ENCODE assay signal across 24 cellular contexts in the genomic region with DNA sequence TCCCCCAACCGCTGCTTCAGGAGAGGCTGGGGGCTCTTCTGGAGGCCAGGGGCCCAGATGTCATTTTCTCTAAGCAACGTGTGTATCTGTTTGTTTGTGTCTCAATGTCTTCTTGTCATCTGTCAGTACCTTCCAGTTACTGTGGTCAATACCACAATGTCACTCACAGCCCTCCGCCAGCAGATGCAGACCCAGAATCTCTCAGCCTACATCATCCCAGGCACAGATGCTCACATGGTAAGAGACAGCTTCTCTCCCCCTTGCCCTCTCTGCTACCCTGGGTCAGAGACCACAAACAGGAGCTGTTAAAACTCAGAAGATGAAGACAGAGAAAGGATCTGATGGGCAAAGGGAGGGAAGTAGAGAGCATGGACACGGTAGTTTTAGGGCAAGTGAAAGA. TPM values are rescaled to one million over a fixed set of nuclear protein-coding genes. Genes with fewer than 3 reads are reported as not detected.
DNase-seq lines count a peak whose midpoint lies in the region; ATAC-seq and TF ChIP-seq lines count a peak whose summit lies in the region.
"Had no signal": no experiment of that assay in that cellular context is flagged by ENCODE, and none has a peak within 500 bp of the region (broad histone marks: within the 10 kb centered on the region; RNA-seq: fewer than 3 reads in every experiment).

No MANE protein-coding gene starts in this region.

- DNase-seq in stimulated activated naive CD8-positive, alpha-beta T cell treated with anti-CD3 and anti-CD28 coated beads, Interleukin-15, Interleukin-2, amounts not matched to agents 100 U/mL and 50 U/mL, for 24 hours = no peak
- no peak for DNase-seq in T-helper 2 cell treated with Interferon-gamma antibody and Interleukin-4, amounts not matched to agents 5 μg/mL and 100 μg/mL, for 36 hours (ENCODE audit: low spot score)
- DNase-seq in immature natural killer cell (peak; percentile 32 to 50 (median 49)), MCF 10A (ENCODE audit: unreplicated experiment) (no peak), CD1c-positive myeloid dendritic cell (ENCODE audit: extremely low spot score) (no peak)
- DNase-seq: activated CD4-positive, alpha-beta T cell treated with anti-CD3 and anti-CD28 coated beads, Interleukin-2, amount 50 U/mL, for 4 hours; activated T-cell treated with anti-CD3 and anti-CD28 coated beads for 4 hours; amygdala; BE2C; Calu3; effector CD4-positive, alpha-beta T cell; GM23248; left ventricle myocardium inferior; NCI-H187; NCI-H2171 treated with DMSO at 0.1 percent for 48 hours; NCI-H524; T-helper 9 cell had no signal

- ATAC-seq in stimulated activated naive CD8-positive, alpha-beta T cell treated with anti-CD3 and anti-CD28 coated beads, Interleukin-15, Interleukin-2, amounts not matched to agents 100 U/mL and 50 U/mL, for 24 hours = no peak
- ATAC-seq in GM19467 (IDR thresholded peaks at IDR 0.05; ENCODE audit: unreplicated experiment) (no peak), HG03342 (IDR thresholded peaks at IDR 0.05; ENCODE audit: unreplicated experiment) (no peak)
- ATAC-seq: Right ventricle myocardium inferior had no signal

- no peak for TF ChIP-seq CTCF in MCF 10A (IDR thresholded peaks at IDR 0.05; ENCODE audit: unreplicated experiment)

- peak overlapping the region; percentile 48 for H3K27ac Mint-ChIP-seq in stimulated activated naive CD8-positive, alpha-beta T cell treated with anti-CD3 and anti-CD28 coated beads, Interleukin-15, Interleukin-2, amounts not matched to agents 100 ng/mL and 50 ng/mL, for 24 hours
- peak overlapping the region; percentile 83 for H3K27ac Mint-ChIP-seq in T-helper 2 cell treated with Interferon-gamma antibody and Interleukin-4, amounts not matched to agents 5 μg/mL and 100 μg/mL, for 36 hours
- peak overlapping the region; percentile 83 to 96 (median 88) for H3K27ac Mint-ChIP-seq in immature natural killer cell
- H3K27ac Mint-ChIP-seq in MCF 10A (ENCODE audit: low read depth, unreplicated experiment) = no peak overlapping the region

- POLR2A ChIA-PET in MCF 10A (lab: Yijun Ruan, JAX) = no interaction called here

- H3K36me3 Mint-ChIP-seq in stimulated activated naive CD8-positive, alpha-beta T cell treated with anti-CD3 and anti-CD28 coated beads, Interleukin-15, Interleukin-2, amounts not matched to agents 100 ng/mL and 50 ng/mL, for 24 hours (ENCODE audit: low read depth) = no peaks in the 10 kb centered on the region
- H3K36me3 Mint-ChIP-seq in T-helper 2 cell treated with Interferon-gamma antibody and Interleukin-4, amounts not matched to agents 5 μg/mL and 100 μg/mL, for 36 hours (ENCODE audit: low read depth) = no peaks in the 10 kb centered on the region
- H3K36me3 Mint-ChIP-seq in immature natural killer cell (no peaks in the 10 kb centered on the region), MCF 10A (ENCODE audit: insufficient read depth, unreplicated experiment) (no peaks in the 10 kb centered on the region)

- no TSS peak for BruUV-seq in MCF 10A (replicated peaks; lab: Mats Ljungman, UMichigan)

- no peak overlapping the region for H3K4me3 Mint-ChIP-seq in stimulated activated naive CD8-positive, alpha-beta T cell treated with anti-CD3 and anti-CD28 coated beads, Interleukin-15, Interleukin-2, amounts not matched to agents 100 ng/mL and 50 ng/mL, for 24 hours
- peak overlapping the region; percentile 62 for H3K4me3 Mint-ChIP-seq in T-helper 2 cell treated with Interferon-gamma antibody and Interleukin-4, amounts not matched to agents 5 μg/mL and 100 μg/mL, for 36 hours
- peak overlapping the region; percentile 17 to 72 (median 48) for H3K4me3 Mint-ChIP-seq in immature natural killer cell
- no peak overlapping the region for H3K4me3 Mint-ChIP-seq in MCF 10A (ENCODE audit: unreplicated experiment)

- intact Hi-C loops in MCF 10A (cut with micrococcal nuclease) = no loop called here

- H3K4me1 Mint-ChIP-seq in stimulated activated naive CD8-positive, alpha-beta T cell treated with anti-CD3 and anti-CD28 coated beads, Interleukin-15, Interleukin-2, amounts not matched to agents 100 ng/mL and 50 ng/mL, for 24 hours (ENCODE audit: low read depth) = peaks cover 39% of the 10 kb centered on the region
- peaks cover 43% of the 10 kb centered on the region for H3K4me1 Mint-ChIP-seq in T-helper 2 cell treated with Interferon-gamma antibody and Interleukin-4, amounts not matched to agents 5 μg/mL and 100 μg/mL, for 36 hours (ENCODE audit: low read depth)
- H3K4me1 Mint-ChIP-seq in immature natural killer cell = peaks cover 31 to 39% of the 10 kb centered on the region in 2 donors
- peaks cover 7% of the 10 kb centered on the region for H3K4me1 Mint-ChIP-seq in MCF 10A (ENCODE audit: insufficient read depth, unreplicated experiment)

- CTCF ChIA-PET in MCF 10A (lab: Yijun Ruan, JAX) = interaction anchor here (0.6 to 1.2 kb wide), 4 partner anchors 14 to 317 kb away, joined by 3 to 5 read pairs (median 3); no protein-coding TSS in a partner anchor

- H3K27me3 Mint-ChIP-seq in stimulated activated naive CD8-positive, alpha-beta T cell treated with anti-CD3 and anti-CD28 coated beads, Interleukin-15, Interleukin-2, amounts not matched to agents 100 ng/mL and 50 ng/mL, for 24 hours = no peaks in the 10 kb centered on the region
- H3K27me3 Mint-ChIP-seq in T-helper 2 cell treated with Interferon-gamma antibody and Interleukin-4, amounts not matched to agents 5 μg/mL and 100 μg/mL, for 36 hours (ENCODE audit: low read depth) = peaks cover 2% of the 10 kb centered on the region
- peaks cover 3 to 9% (median 6%) of the 10 kb centered on the region in 3 donors for H3K27me3 Mint-ChIP-seq in immature natural killer cell (ENCODE audit: low read depth in 3 of 3)
- H3K27me3 Mint-ChIP-seq in MCF 10A (ENCODE audit: insufficient read depth, unreplicated experiment) = peaks cover 47% of the 10 kb centered on the region

- no peaks in the 10 kb centered on the region for H3K9me3 Mint-ChIP-seq in stimulated activated naive CD8-positive, alpha-beta T cell treated with anti-CD3 and anti-CD28 coated beads, Interleukin-15, Interleukin-2, amounts not matched to agents 100 ng/mL and 50 ng/mL, for 24 hours
- H3K9me3 Mint-ChIP-seq in T-helper 2 cell treated with Interferon-gamma antibody and Interleukin-4, amounts not matched to agents 5 μg/mL and 100 μg/mL, for 36 hours = no peaks in the 10 kb centered on the region
- H3K9me3 Mint-ChIP-seq in immature natural killer cell = no peaks in the 10 kb centered on the region
- no peaks in the 10 kb centered on the region for H3K9me3 Mint-ChIP-seq in MCF 10A (ENCODE audit: unreplicated experiment)

RNA-seq across cellular contexts. Expression of gene XPNPEP2, which starts 5.1 kb away (rescaled TPM):
- polyA plus RNA-seq in immature natural killer cell = 1 to 10 TPM in 2 of 3 donors, under 1 TPM in 1; 0.60 to 2.9 (median 2.7) TPM
- not detected in 2 replicates for total RNA-seq in MCF 10A (2022)
- total RNA-seq: Calu3, glomerular endothelial cell, LHCN-M2, myocyte had no signal

RNA-seq across cellular contexts. Expression of gene SASH3, which starts 35.9 kb away (rescaled TPM):
- 100 to 1,000 TPM; 254 to 569 (median 270) TPM for polyA plus RNA-seq in immature natural killer cell
- total RNA-seq in MCF 10A (2022) = not detected in 2 replicates
- total RNA-seq: Calu3, glomerular endothelial cell, GM23248, LHCN-M2, myocyte had no signal

Comparison
In these comparisons a context has a peak if more than half of its experiments do, and no peak if none do; other contexts are left out.
1. H3K4me3 Mint-ChIP-seq: peak in T-helper 2 cell treated with Interferon-gamma antibody and Interleukin-4, amounts not matched to agents 5 μg/mL and 100 μg/mL, for 36 hours (single experiment) and immature natural killer cell (5 of 5); none in stimulated activated naive CD8-positive, alpha-beta T cell treated with anti-CD3 and anti-CD28 coated beads, Interleukin-15, Interleukin-2, amounts not matched to agents 100 ng/mL and 50 ng/mL, for 24 hours (single experiment) and MCF 10A (single experiment).
2. DNase-seq: peak in immature natural killer cell (3 of 3); none in stimulated activated naive CD8-positive, alpha-beta T cell treated with anti-CD3 and anti-CD28 coated beads, Interleukin-15, Interleukin-2, amounts not matched to agents 100 U/mL and 50 U/mL, for 24 hours (single experiment), T-helper 2 cell treated with Interferon-gamma antibody and Interleukin-4, amounts not matched to agents 5 μg/mL and 100 μg/mL, for 36 hours (single experiment), MCF 10A (single experiment) and CD1c-positive myeloid dendritic cell (single experiment).